Comparison of ENCODE assay signal across 14 cellular contexts in genomic region chr4:152089564-152089963, GRCh38.
"Had no signal": no experiment of that assay in that cellular context is flagged by ENCODE, and none has a peak within 500 bp of the region (broad histone marks: within the 10 kb centered on the region; RNA-seq: fewer than 3 reads in every experiment).

No MANE protein-coding gene starts in this region.

- H3K36me3 ChIP-seq: esophagus muscularis mucosa, sigmoid colon, suprapubic skin, upper lobe of right lung had no signal

- H3K36me3 Mint-ChIP-seq: activated CD4-positive, alpha-beta memory T cell treated with anti-CD3 and anti-CD28 coated beads for 36 hours had no signal

- H3K4me3 Mint-ChIP-seq: activated CD4-positive, alpha-beta memory T cell treated with anti-CD3 and anti-CD28 coated beads for 36 hours; activated naive CD4-positive, alpha-beta T cell treated with anti-CD3 and anti-CD28 coated beads, Interleukin-2, amount 10 ng/mL, durations not matched to agents 7 days and 5 days; activated T-helper 1 cell treated with anti-CD3 and anti-CD28 coated beads, Interleukin-12 subunit alpha, Interleukin-12 subunit beta, Interleukin-2, Interleukin-4 antibody, amounts not matched to agents 30 ng/mL and 10 ng/mL and 1 ng/mL, durations not matched to agents 14 hours and 24 hours and 36 hours; nephron had no signal

- H3K4me1 ChIP-seq: psoas muscle, suprapubic skin, upper lobe of right lung had no signal

- DNase-seq: activated CD4-positive, alpha-beta memory T cell treated with anti-CD3 and anti-CD28 coated beads for 36 hours; activated naive CD4-positive, alpha-beta T cell treated with anti-CD3 and anti-CD28 coated beads, Interleukin-2, amount 10 ng/mL, durations not matched to agents 7 days and 5 days; amygdala; left colon; psoas muscle; sigmoid colon; stimulated activated CD4-positive, alpha-beta T cell treated with anti-CD3 and anti-CD28 coated beads, Interleukin-12 subunit alpha, Interleukin-12 subunit beta, amount 100 ng/mL, for 4 hours; stimulated activated naive CD8-positive, alpha-beta T cell treated with anti-CD3 and anti-CD28 coated beads, Interleukin-15, Interleukin-2, amounts not matched to agents 100 U/mL and 50 U/mL, for 24 hours; upper lobe of right lung had no signal

- H3K27ac Mint-ChIP-seq: activated CD4-positive, alpha-beta memory T cell treated with anti-CD3 and anti-CD28 coated beads for 36 hours; activated naive CD4-positive, alpha-beta T cell treated with anti-CD3 and anti-CD28 coated beads, Interleukin-2, amount 10 ng/mL, durations not matched to agents 7 days and 5 days; activated T-helper 1 cell treated with anti-CD3 and anti-CD28 coated beads, Interleukin-12 subunit alpha, Interleukin-12 subunit beta, Interleukin-2, Interleukin-4 antibody, amounts not matched to agents 30 ng/mL and 10 ng/mL and 1 ng/mL, durations not matched to agents 14 hours and 24 hours and 36 hours; nephron had no signal

- H3K9me3 Mint-ChIP-seq: activated CD4-positive, alpha-beta memory T cell treated with anti-CD3 and anti-CD28 coated beads for 36 hours; activated naive CD4-positive, alpha-beta T cell treated with anti-CD3 and anti-CD28 coated beads, Interleukin-2, amount 10 ng/mL, durations not matched to agents 7 days and 5 days; activated T-helper 1 cell treated with anti-CD3 and anti-CD28 coated beads, Interleukin-12 subunit alpha, Interleukin-12 subunit beta, Interleukin-2, Interleukin-4 antibody, amounts not matched to agents 30 ng/mL and 10 ng/mL and 1 ng/mL, durations not matched to agents 14 hours and 24 hours and 36 hours; nephron had no signal

- H3K27me3 ChIP-seq: esophagus muscularis mucosa, sigmoid colon, suprapubic skin, upper lobe of right lung had no signal

- H3K27me3 Mint-ChIP-seq: activated CD4-positive, alpha-beta memory T cell treated with anti-CD3 and anti-CD28 coated beads for 36 hours; activated naive CD4-positive, alpha-beta T cell treated with anti-CD3 and anti-CD28 coated beads, Interleukin-2, amount 10 ng/mL, durations not matched to agents 7 days and 5 days had no signal

- H3K9me3 ChIP-seq: esophagus muscularis mucosa, psoas muscle, sigmoid colon, suprapubic skin, upper lobe of right lung had no signal

- H3K27ac ChIP-seq: esophagus muscularis mucosa, psoas muscle, sigmoid colon, suprapubic skin, upper lobe of right lung, VCaP had no signal

- H3K4me3 ChIP-seq: esophagus muscularis mucosa, psoas muscle, sigmoid colon, suprapubic skin, upper lobe of right lung had no signal

- ATAC-seq: left colon; psoas muscle; stimulated activated naive CD8-positive, alpha-beta T cell treated with anti-CD3 and anti-CD28 coated beads, Interleukin-15, Interleukin-2, amounts not matched to agents 100 U/mL and 50 U/mL, for 24 hours; upper lobe of right lung had no signal
